7 cellular contexts compared by ENCODE assay signal in genomic region chr9:83220737-83221136, GRCh38.
A peak's percentile ranks its signal among the peaks of the same experiment; 100 is the strongest.
DNase-seq lines count a peak whose midpoint lies in the region; ATAC-seq and TF ChIP-seq lines count a peak whose summit lies in the region.

No MANE protein-coding gene starts in this region.

- no peaks in the 10 kb centered on the region for H3K79me2 ChIP-seq in parathyroid adenoma

- peak; percentile 91 for DNase-seq in SK-MEL-5 (ENCODE audit: low read depth, low spot score)
- DNase-seq in left colon: no peak
- no peak for DNase-seq in NCI-H82 (lab: John Stamatoyannopoulos, UW)
- DNase-seq in Peyer's patch: no peak

- no peak for TF ChIP-seq CTCF in parathyroid adenoma (IDR thresholded peaks at IDR 0.05)
- no peak for TF ChIP-seq CTCF in Peyer's patch (IDR thresholded peaks at IDR 0.05)

- H3K27ac ChIP-seq in parathyroid adenoma (no peak overlapping the region), Peyer's patch (no peak overlapping the region)

- no peaks in the 10 kb centered on the region for H3K27me3 ChIP-seq in parathyroid adenoma (ENCODE audit: control insufficient read depth, insufficient read depth, low read length)
- H3K27me3 ChIP-seq in Peyer's patch: no peaks in the 10 kb centered on the region

- in situ Hi-C loops in SK-MEL-5 (cut with HindIII; ENCODE audit: low pct_unique_long_range_greater_than_20kb, low sequenced_read_pairs): no loop called here

- intact Hi-C loops in left colon (cut with DNase I, micrococcal nuclease): no loop called here

- H3K9me3 ChIP-seq in parathyroid adenoma (ENCODE audit: control insufficient read depth, low read length) (no peaks in the 10 kb centered on the region), Peyer's patch (no peaks in the 10 kb centered on the region)

- H3K4me2 ChIP-seq in parathyroid adenoma (ENCODE audit: low read length): no peak overlapping the region

- ATAC-seq in GM19023 (IDR thresholded peaks at IDR 0.05; ENCODE audit: unreplicated experiment) (peak; percentile 94), HG02798 (IDR thresholded peaks at IDR 0.05; ENCODE audit: poor library complexity, unreplicated experiment) (peak; percentile 95), left colon (no peak)

- no peak for TF ChIP-seq POLR2A in Peyer's patch (IDR thresholded peaks at IDR 0.05)

- no peaks in the 10 kb centered on the region for H3K36me3 ChIP-seq in parathyroid adenoma (ENCODE audit: control insufficient read depth, insufficient read depth, low read length)
- no peaks in the 10 kb centered on the region for H3K36me3 ChIP-seq in Peyer's patch

- no peak overlapping the region for H3K9ac ChIP-seq in parathyroid adenoma

- H3K4me1 ChIP-seq in parathyroid adenoma (no peaks in the 10 kb centered on the region), Peyer's patch (no peaks in the 10 kb centered on the region)

- H3K4me3 ChIP-seq in parathyroid adenoma (ENCODE audit: low read depth, low read length) (peak overlapping the region; percentile 80), Peyer's patch (no peak overlapping the region)

- H2AFZ ChIP-seq in parathyroid adenoma: peak overlapping the region; percentile 33
